In genomic region chr1:33472349-33472980, GRCh38 we compare ENCODE assay signal across 8 cellular contexts. TPM values are rescaled to one million over a fixed set of nuclear protein-coding genes. Genes with fewer than 3 reads are reported as not detected.
DNase-seq lines count a peak whose midpoint lies in the region; ATAC-seq and TF ChIP-seq lines count a peak whose summit lies in the region.

Gene ZSCAN20, plus strand, starts transcription at chr1:33472645. Its CDS starts 6,644 bp downstream, at chr1:33479289.

- no peaks in the 10 kb centered on the region for H3K36me3 Mint-ChIP-seq in activated T-cell treated with anti-CD3 and anti-CD28 coated beads, Interleukin-2, amount 50 U/mL, for 72 hours (ENCODE audit: insufficient read depth in 2 of 2)

- H3K4me1 ChIP-seq in Panc1 (ENCODE audit: control insufficient read depth, insufficient read depth, low read length): no peaks in the 10 kb centered on the region
- peaks cover 0 to 50% (median 9%) of the 10 kb centered on the region in 3 donors for H3K4me1 ChIP-seq in esophagus squamous epithelium
- H3K4me1 ChIP-seq in muscle layer of duodenum (ENCODE audit: control insufficient read depth in 1 of 2, insufficient read depth in 2 of 2, low read length in 2 of 2): peaks cover 4 to 28% of the 10 kb centered on the region in 2 donors

- H3K4me3 ChIP-seq in Panc1 (ENCODE audit: low read depth in 2 of 2, low read length in 2 of 2): peak within 1 kb of the TSS; percentile 65 to 83
- peak within 1 kb of the TSS; percentile 39 to 77 (median 66) for H3K4me3 ChIP-seq in esophagus squamous epithelium
- H3K4me3 ChIP-seq in muscle layer of duodenum (ENCODE audit: low read depth in 1 of 2, low read length in 2 of 2): peak within 1 kb of the TSS; percentile 69 to 81

- TF ChIP-seq CTCF in Panc1 (IDR thresholded peaks at IDR 0.05): no peak
- TF ChIP-seq CTCF in esophagus squamous epithelium (IDR thresholded peaks at IDR 0.05): peak in 1 of 6 experiments; percentile 19

- CTCF ChIA-PET in Panc1 (lab: Charles Lee): no interaction called here

- H3K36me3 ChIP-seq in Panc1 (ENCODE audit: control insufficient read depth, insufficient read depth, low read length) (peaks cover 4% of the 10 kb centered on the region; the same call in 1 of the 2 replicates), esophagus squamous epithelium (no peaks in the 10 kb centered on the region), muscle layer of duodenum (ENCODE audit: control insufficient read depth in 1 of 2, insufficient read depth in 2 of 2, low read length in 2 of 2) (no peaks in the 10 kb centered on the region)

- H3K9me3 Mint-ChIP-seq in activated T-cell treated with anti-CD3 and anti-CD28 coated beads, Interleukin-2, amount 50 U/mL, for 72 hours: no peaks in the 10 kb centered on the region

- H3K27ac Mint-ChIP-seq in activated T-cell treated with anti-CD3 and anti-CD28 coated beads, Interleukin-2, amount 50 U/mL, for 72 hours: peak within 1 kb of the TSS; percentile 84

- in situ Hi-C loops in Panc1 (cut with HindIII; ENCODE audit: low pct_unique_long_range_greater_than_20kb, low sequenced_read_pairs): no loop called here

- peak within 1 kb of the TSS; percentile 87 for H3K27ac ChIP-seq in Panc1 (ENCODE audit: low read length)
- H3K27ac ChIP-seq in esophagus squamous epithelium: peak within 1 kb of the TSS; percentile 80 to 86 (median 84)
- H3K27ac ChIP-seq in muscle layer of duodenum (ENCODE audit: low read length): peak within 1 kb of the TSS; percentile 82

- ATAC-seq in GM21737 (IDR thresholded peaks at IDR 0.05; ENCODE audit: unreplicated experiment): peak; percentile 90
- peak; percentile 97 for ATAC-seq in Panc1
- ATAC-seq in activated T-cell treated with anti-CD3 and anti-CD28 coated beads, Interleukin-2, amount 50 U/mL, for 72 hours (replicated peaks in 1 of 2): peak; percentile 96

- H3K27me3 ChIP-seq in Panc1 (ENCODE audit: control insufficient read depth, insufficient read depth, low read length) (no peaks in the 10 kb centered on the region), esophagus squamous epithelium (no peaks in the 10 kb centered on the region), muscle layer of duodenum (ENCODE audit: low read depth, low read length) (no peaks in the 10 kb centered on the region)

- DNase-seq in DMS53 treated with DMSO at 0.1 percent for 48 hours (lab: John Stamatoyannopoulos, UW; ENCODE audit: unreplicated experiment): peak; percentile 98
- peak; percentile 88 for DNase-seq in KG1 (lab: John Stamatoyannopoulos, UW)
- peak; percentile 92 for DNase-seq in Panc1 (ENCODE audit: low read depth, low spot score)
- DNase-seq in activated T-cell treated with anti-CD3 and anti-CD28 coated beads, Interleukin-2, amount 50 U/mL, for 72 hours: peak; percentile 89 to 90
- DNase-seq in esophagus squamous epithelium (lab: John Stamatoyannopoulos, UW): peak; percentile 79
- DNase-seq in stimulated activated CD8-positive, alpha-beta memory T cell treated with anti-CD3 and anti-CD28 coated beads, Interleukin-7, amount 100 ng/mL, for 24 hours (ENCODE audit: low read depth): peak; percentile 73

- POLR2A ChIA-PET in Panc1 (lab: Charles Lee): interaction anchor here (0.7 kb wide), 1 partner anchor 393 kb away, joined by 3 read pairs; no protein-coding TSS in a partner anchor

- peak within 1 kb of the TSS; percentile 86 to 90 for H3K4me3 Mint-ChIP-seq in activated T-cell treated with anti-CD3 and anti-CD28 coated beads, Interleukin-2, amount 50 U/mL, for 72 hours

- no peaks in the 10 kb centered on the region for H3K27me3 Mint-ChIP-seq in activated T-cell treated with anti-CD3 and anti-CD28 coated beads, Interleukin-2, amount 50 U/mL, for 72 hours (ENCODE audit: low read depth)

- BruUV-seq in Panc1 (replicated peaks; lab: Mats Ljungman, UMichigan): no TSS peak

- H3K4me1 Mint-ChIP-seq in activated T-cell treated with anti-CD3 and anti-CD28 coated beads, Interleukin-2, amount 50 U/mL, for 72 hours (ENCODE audit: low read depth): peaks cover 33% of the 10 kb centered on the region

- no peaks in the 10 kb centered on the region for H3K9me3 ChIP-seq in Panc1 (ENCODE audit: control insufficient read depth, insufficient read depth, low read depth, low read length)
- H3K9me3 ChIP-seq in esophagus squamous epithelium: no peaks in the 10 kb centered on the region
- no peaks in the 10 kb centered on the region for H3K9me3 ChIP-seq in muscle layer of duodenum (ENCODE audit: control insufficient read depth in 1 of 2, low read length in 2 of 2)

- TF ChIP-seq POLR2A in esophagus squamous epithelium (IDR thresholded peaks at IDR 0.05): no peak

- intact Hi-C loops in Panc1 (cut with micrococcal nuclease; ENCODE audit: unreplicated experiment) (loop anchor here (5.0 to 10.0 kb wide), 2 partner anchors 142 to 365 kb away; no protein-coding TSS in a partner anchor), esophagus squamous epithelium (cut with DNase I) (no loop called here)

- WGBS in esophagus squamous epithelium, 2 donors: 0 to 1% methylated on average over 8 to 14 of the region's 37 CpGs

RNA-seq across cellular contexts. Expression of gene ZSCAN20, which starts in this region (rescaled TPM):
- total RNA-seq in Panc1 (2021; ENCODE audit: unreplicated experiment): 6.9 TPM
- polyA plus RNA-seq in Panc1 (2012; ENCODE audit: insufficient read length): 2.6 TPM
- 1 to 10 TPM; 3.1 to 3.3 TPM for total RNA-seq in activated T-cell treated with anti-CD3 and anti-CD28 coated beads, Interleukin-2, amount 50 U/mL, for 72 hours
- total RNA-seq in esophagus squamous epithelium: 1 to 10 TPM; 2.1 to 6.1 (median 4.0) TPM

Comparison
In these comparisons a context has a peak if more than half of its experiments do, and no peak if none do; other contexts are left out.
1. Peak in every context shown above with its lines: DNase-seq, ATAC-seq, H3K4me3 ChIP-seq and H3K27ac ChIP-seq.